1 cellular context compared by ENCODE assay signal in the genomic region with DNA sequence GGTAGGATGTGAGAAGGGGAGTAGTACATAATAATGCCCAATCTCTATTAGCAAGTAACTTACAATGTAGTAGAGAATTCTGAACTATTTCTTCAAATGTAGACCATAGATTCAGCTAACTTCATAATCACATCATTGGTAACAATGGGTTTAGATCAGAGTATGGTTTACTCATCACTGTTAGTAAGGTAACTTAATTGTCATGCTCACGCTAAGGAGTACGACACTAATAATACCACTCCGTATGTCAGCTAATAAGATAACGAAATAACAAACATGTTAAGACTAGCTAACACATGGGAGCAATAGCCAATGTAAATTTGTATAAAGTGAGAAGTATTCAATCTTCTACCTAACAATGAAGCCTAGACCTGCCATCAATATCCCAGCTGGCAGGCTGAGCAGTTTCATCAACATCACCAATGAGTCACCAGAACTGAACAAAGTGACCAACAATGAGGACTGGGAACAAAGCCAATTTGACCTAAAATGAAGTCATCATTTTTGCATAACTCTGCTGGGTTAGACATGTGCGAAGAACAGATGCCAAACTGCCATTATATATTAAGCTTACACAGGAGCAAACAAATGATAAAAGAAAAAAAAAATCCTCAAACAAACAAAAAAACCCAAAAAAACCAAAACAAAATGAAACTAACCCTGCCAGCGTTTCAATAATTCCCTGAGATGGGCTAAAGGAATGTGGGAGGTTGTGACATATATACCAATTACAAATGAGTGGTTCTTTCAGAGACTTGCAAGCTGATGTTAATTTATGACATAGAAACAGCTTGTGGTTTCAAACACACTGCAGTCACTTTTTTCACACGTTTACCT.
TF ChIP-seq lines count a peak whose summit lies in the region.

No MANE protein-coding gene starts in this region.

TF ChIP-seq in GM23338, 12 proteins besides CTCF, POLR2A, EP300 and RAD21 (continued from another document):
- no peak for TF ChIP-seq REST (IDR thresholded peaks at IDR 0.05; ENCODE audit: unreplicated experiment)
- TF ChIP-seq NANOG (IDR thresholded peaks at IDR 0.05; ENCODE audit: borderline replicate concordance): no peak
